16 cellular contexts compared by ENCODE assay signal in the genomic region with DNA sequence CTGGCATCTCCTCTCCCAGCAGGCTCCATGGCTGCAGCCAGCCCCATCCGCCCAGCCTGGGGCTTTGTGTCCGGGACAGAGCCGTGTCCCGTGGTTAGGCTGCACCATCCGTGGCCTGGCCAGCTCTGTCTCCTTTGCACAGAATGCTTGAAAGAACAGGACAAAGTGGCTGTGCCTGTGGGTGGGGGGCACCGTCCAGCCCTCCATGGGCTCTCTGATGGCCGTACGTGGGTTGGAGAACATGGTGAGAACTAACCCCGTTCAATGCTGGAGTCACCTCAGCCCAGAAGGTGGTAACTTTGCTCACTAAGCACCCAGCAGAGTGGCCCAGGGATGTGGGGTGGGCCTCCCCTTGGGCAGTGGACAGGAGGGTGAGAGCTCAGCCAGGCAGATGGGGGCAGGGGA. TPM values are rescaled to one million over a fixed set of nuclear protein-coding genes. Genes with fewer than 3 reads are reported as not detected.
DNase-seq lines count a peak whose midpoint lies in the region; ATAC-seq and TF ChIP-seq lines count a peak whose summit lies in the region.
"Had no signal": no experiment of that assay in that cellular context is flagged by ENCODE, and none has a peak within 500 bp of the region (broad histone marks: within the 10 kb centered on the region; RNA-seq: fewer than 3 reads in every experiment).

No MANE protein-coding gene starts in this region.

- peaks cover 37% of the 10 kb centered on the region for H3K36me3 Mint-ChIP-seq in activated naive CD4-positive, alpha-beta T cell treated with anti-CD3 and anti-CD28 coated beads, Interleukin-2, amount 10 ng/mL, durations not matched to agents 7 days and 5 days
- H3K36me3 Mint-ChIP-seq in effector memory CD8-positive, alpha-beta T cell (ENCODE audit: insufficient read depth): peaks cover 78% of the 10 kb centered on the region
- H3K36me3 Mint-ChIP-seq in stimulated activated effector memory CD8-positive, alpha-beta T cell treated with anti-CD3 and anti-CD28 coated beads, Interleukin-12 subunit alpha, Interleukin-12 subunit beta, amount 100 ng/mL, for 72 hours: peaks cover 81% of the 10 kb centered on the region

- H3K27me3 Mint-ChIP-seq in activated naive CD4-positive, alpha-beta T cell treated with anti-CD3 and anti-CD28 coated beads, Interleukin-2, amount 10 ng/mL, durations not matched to agents 7 days and 5 days: peaks cover 21% of the 10 kb centered on the region
- no peaks in the 10 kb centered on the region for H3K27me3 Mint-ChIP-seq in effector memory CD8-positive, alpha-beta T cell

- H3K27me3 ChIP-seq in PC-9 (ENCODE audit: insufficient read depth, low read depth): no peaks in the 10 kb centered on the region
- H3K27me3 ChIP-seq in esophagus squamous epithelium: peaks cover 0 to 9% (median 2%) of the 10 kb centered on the region in 4 donors
- H3K27me3 ChIP-seq: ovary had no signal

- DNase-seq in activated naive CD4-positive, alpha-beta T cell treated with anti-CD3 and anti-CD28 coated beads, Interleukin-2, amount 10 ng/mL, durations not matched to agents 7 days and 5 days: no peak
- no peak for DNase-seq in activated naive CD4-positive, alpha-beta T cell treated with anti-CD3 and anti-CD28 coated beads, Interleukin-2, amount 50 U/mL, for 16 hours
- DNase-seq in PC-9 (no peak), GM13977 (ENCODE audit: low spot score) (no peak), esophagus squamous epithelium (lab: John Stamatoyannopoulos, UW) (no peak)
- no peak for DNase-seq in effector memory CD8-positive, alpha-beta T cell
- DNase-seq in stimulated activated effector memory CD8-positive, alpha-beta T cell treated with anti-CD3 and anti-CD28 coated beads, Interleukin-12 subunit alpha, Interleukin-12 subunit beta, amount 100 ng/mL, for 72 hours (ENCODE audit: low spot score in 2 of 2): no peak
- DNase-seq: activated CD4-positive, alpha-beta T cell treated with anti-CD3 and anti-CD28 coated beads, Interleukin-2, amount 50 U/mL, for 4 hours; effector memory CD4-positive, alpha-beta T cell; heart left ventricle; NCI-H1417; NCI-H748 treated with DMSO at 0.1 percent for 48 hours had no signal

- no TSS peak for BruUV-seq in PC-9 (replicated peaks; lab: Mats Ljungman, UMichigan)

- POLR2A ChIA-PET in PC-9 (lab: Charles Lee; ENCODE audit: unreplicated experiment): no interaction called here

- H3K4me1 ChIP-seq in PC-9 (replicated peaks; ENCODE audit: insufficient read depth) (peaks cover 19% of the 10 kb centered on the region), esophagus squamous epithelium (peaks cover 37 to 74% (median 39%) of the 10 kb centered on the region in 3 donors)

- CTCF ChIA-PET in activated naive CD4-positive, alpha-beta T cell treated with anti-CD3 and anti-CD28 coated beads, Interleukin-2, amount 10 ng/mL, durations not matched to agents 7 days and 5 days (lab: Charles Lee): interaction anchor here (1.0 kb wide), 1 partner anchor 14 kb away, joined by 3 read pairs; no protein-coding TSS in a partner anchor
- CTCF ChIA-PET in PC-9 (lab: Charles Lee): no interaction called here

- no peaks in the 10 kb centered on the region for H3K9me3 ChIP-seq in PC-9 (ENCODE audit: insufficient read depth, low read depth)
- H3K9me3 ChIP-seq in esophagus squamous epithelium: no peaks in the 10 kb centered on the region
- H3K9me3 ChIP-seq: heart left ventricle, ovary, SJSA1 had no signal

- no peak for ATAC-seq in effector memory CD8-positive, alpha-beta T cell (replicated peaks)
- no peak for ATAC-seq in stimulated activated effector memory CD8-positive, alpha-beta T cell treated with anti-CD3 and anti-CD28 coated beads, Interleukin-12 subunit alpha, Interleukin-12 subunit beta, amount 100 ng/mL, for 72 hours
- no peak for ATAC-seq in HG02678 (IDR thresholded peaks at IDR 0.05; ENCODE audit: unreplicated experiment)
- ATAC-seq: heart left ventricle, left lobe of liver had no signal

- intact Hi-C loops in PC-9 (cut with micrococcal nuclease; ENCODE audit: unreplicated experiment) (no loop called here), esophagus squamous epithelium (cut with DNase I) (no loop called here)

- H3K4me2 ChIP-seq in PC-9: peak overlapping the region; percentile 90; the same call in 1 of the 2 replicates

- no peaks in the 10 kb centered on the region for H3K9me2 ChIP-seq in PC-9 (ENCODE audit: insufficient read depth)

- peaks cover 47% of the 10 kb centered on the region for H3K4me1 Mint-ChIP-seq in activated naive CD4-positive, alpha-beta T cell treated with anti-CD3 and anti-CD28 coated beads, Interleukin-2, amount 10 ng/mL, durations not matched to agents 7 days and 5 days
- peaks cover 26 to 32% of the 10 kb centered on the region in 2 donors for H3K4me1 Mint-ChIP-seq in effector memory CD8-positive, alpha-beta T cell (ENCODE audit: low read depth in 2 of 2)
- H3K4me1 Mint-ChIP-seq in stimulated activated effector memory CD8-positive, alpha-beta T cell treated with anti-CD3 and anti-CD28 coated beads, Interleukin-12 subunit alpha, Interleukin-12 subunit beta, amount 100 ng/mL, for 72 hours: peaks cover 41% of the 10 kb centered on the region

- peaks cover 72% of the 10 kb centered on the region for H3F3A ChIP-seq in PC-9 (ENCODE audit: insufficient read depth, low read depth)

- H3K36me3 ChIP-seq in PC-9 (ENCODE audit: low read depth): peaks cover 10% of the 10 kb centered on the region
- H3K36me3 ChIP-seq in esophagus squamous epithelium: peaks cover 25 to 43% (median 25%) of the 10 kb centered on the region in 3 donors
- H3K36me3 ChIP-seq: ovary had no signal

- H3K9me3 Mint-ChIP-seq in activated naive CD4-positive, alpha-beta T cell treated with anti-CD3 and anti-CD28 coated beads, Interleukin-2, amount 10 ng/mL, durations not matched to agents 7 days and 5 days: no peaks in the 10 kb centered on the region
- no peaks in the 10 kb centered on the region for H3K9me3 Mint-ChIP-seq in effector memory CD8-positive, alpha-beta T cell
- H3K9me3 Mint-ChIP-seq in stimulated activated effector memory CD8-positive, alpha-beta T cell treated with anti-CD3 and anti-CD28 coated beads, Interleukin-12 subunit alpha, Interleukin-12 subunit beta, amount 100 ng/mL, for 72 hours: no peaks in the 10 kb centered on the region

- peaks cover 40% of the 10 kb centered on the region for H3K79me2 ChIP-seq in PC-9 (ENCODE audit: low read depth)

- in situ Hi-C loops in GM13977 (cut with MboI; ENCODE audit: low pct_unique_long_range_greater_than_20kb, low sequenced_read_pairs, unreplicated experiment): no loop called here

- H2AFZ ChIP-seq in PC-9: no peak overlapping the region

- TF ChIP-seq POLR2A in esophagus squamous epithelium (IDR thresholded peaks at IDR 0.05): no peak

- peak overlapping the region; percentile 97 for H3K4me3 Mint-ChIP-seq in activated naive CD4-positive, alpha-beta T cell treated with anti-CD3 and anti-CD28 coated beads, Interleukin-2, amount 10 ng/mL, durations not matched to agents 7 days and 5 days
- peak overlapping the region; percentile 98 to 99 for H3K4me3 Mint-ChIP-seq in effector memory CD8-positive, alpha-beta T cell
- H3K4me3 Mint-ChIP-seq in stimulated activated effector memory CD8-positive, alpha-beta T cell treated with anti-CD3 and anti-CD28 coated beads, Interleukin-12 subunit alpha, Interleukin-12 subunit beta, amount 100 ng/mL, for 72 hours: peak overlapping the region; percentile 96

- H3K27ac Mint-ChIP-seq in activated naive CD4-positive, alpha-beta T cell treated with anti-CD3 and anti-CD28 coated beads, Interleukin-2, amount 10 ng/mL, durations not matched to agents 7 days and 5 days: peak overlapping the region; percentile 54
- peak overlapping the region in 1 of 2 donors; percentile 44 for H3K27ac Mint-ChIP-seq in effector memory CD8-positive, alpha-beta T cell
- H3K27ac Mint-ChIP-seq in stimulated activated effector memory CD8-positive, alpha-beta T cell treated with anti-CD3 and anti-CD28 coated beads, Interleukin-12 subunit alpha, Interleukin-12 subunit beta, amount 100 ng/mL, for 72 hours: peak overlapping the region; percentile 100

- WGBS in esophagus squamous epithelium, 2 donors: 80% methylated on average over 1 of the region's 9 CpGs; no CpG with 5 or more reads in 1 of the 2 donors

- peaks cover 39% of the 10 kb centered on the region for H4K20me1 ChIP-seq in PC-9 (ENCODE audit: insufficient read depth)

- no peak for TF ChIP-seq CTCF in PC-9 (conservative IDR thresholded peaks at IDR 0.05)
- TF ChIP-seq CTCF in GM13977 (IDR thresholded peaks at IDR 0.05; ENCODE audit: extremely low read depth, insufficient read depth, missing control alignments): no peak
- no peak for TF ChIP-seq CTCF in esophagus squamous epithelium (IDR thresholded peaks at IDR 0.05)

- no peak overlapping the region; the same call in 1 of the 2 replicates for H3K27ac ChIP-seq in PC-9
- H3K27ac ChIP-seq in esophagus squamous epithelium: no peak overlapping the region
- H3K27ac ChIP-seq: heart left ventricle, ovary, SJSA1 had no signal

- H3K4me3 ChIP-seq in PC-9 (peak overlapping the region; percentile 76; the same call in 1 of the 2 replicates), esophagus squamous epithelium (no peak overlapping the region)
- H3K4me3 ChIP-seq: heart left ventricle, ovary, SJSA1 had no signal

RNA-seq across cellular contexts. Expression of a gene that starts 2.8 kb away (rescaled TPM):
- 967 and 1,004 TPM in 2 replicates for total RNA-seq in PC-9 (2021)
- total RNA-seq in esophagus squamous epithelium: 1,000 to 10,000 TPM; 2,502 to 3,774 (median 3,129) TPM

RNA-seq across cellular contexts. Expression of a gene that starts 8.9 kb away (rescaled TPM):
- 1.6 and 2.7 TPM in 2 replicates for total RNA-seq in PC-9 (2021)
- total RNA-seq in esophagus squamous epithelium: under 1 TPM in 1 of 4 donors, not detected in 3; under 0.01 TPM
- total RNA-seq: SJSA1 had no signal

RNA-seq across cellular contexts. Expression of a gene that starts 33.6 kb away (rescaled TPM):
- 122 and 144 TPM in 2 replicates for total RNA-seq in PC-9 (2021)
- 10 to 100 TPM; 60.2 to 76.0 (median 69.0) TPM for total RNA-seq in esophagus squamous epithelium

RNA-seq across cellular contexts. Expression of a gene that starts 38.0 kb away (rescaled TPM):
- total RNA-seq in PC-9 (2021) (28.0 and 31.2 TPM in 2 replicates), esophagus squamous epithelium (10 to 100 TPM; 17.8 to 24.5 (median 23.0) TPM)

RNA-seq across cellular contexts. Expression of a gene that starts 39.7 kb away (rescaled TPM):
- 27.3 and 30.9 TPM in 2 replicates for total RNA-seq in PC-9 (2021)
- 10 to 100 TPM in 3 of 4 donors, 1 to 10 TPM in 1; 2.4 to 40.0 (median 13.1) TPM for total RNA-seq in esophagus squamous epithelium
